29 cellular contexts compared by ENCODE assay signal in the genomic region with DNA sequence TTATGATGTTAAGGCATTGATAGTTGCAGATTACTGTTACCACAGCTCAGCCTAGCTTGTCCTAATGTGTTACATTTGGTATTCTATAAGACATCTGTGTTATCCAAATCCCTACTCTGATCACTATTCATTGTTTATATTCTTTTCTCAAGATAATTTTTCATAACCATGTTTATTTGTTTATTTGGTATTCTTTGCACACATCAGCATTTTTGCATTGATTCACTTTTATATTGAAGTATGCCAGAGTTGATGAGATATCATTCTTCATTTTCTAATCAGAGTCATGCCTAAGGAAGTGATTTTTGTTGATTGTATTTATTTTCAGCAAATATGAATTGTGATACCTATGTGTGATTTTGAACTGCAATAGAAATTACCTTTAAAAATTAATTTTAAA.
"Had no signal": no experiment of that assay in that cellular context is flagged by ENCODE, and none has a peak within 500 bp of the region (broad histone marks: within the 10 kb centered on the region; RNA-seq: fewer than 3 reads in every experiment).

No MANE protein-coding gene starts in this region.

- DNase-seq: activated B cell treated with CpG ODN at 0.5 μM for 24 hours; activated CD4-positive, alpha-beta memory T cell treated with anti-CD3 and anti-CD28 coated beads for 36 hours; activated CD4-positive, alpha-beta T cell treated with anti-CD3 and anti-CD28 coated beads for 4 hours; activated CD4-positive, alpha-beta T cell treated with anti-CD3 and anti-CD28 coated beads, Interleukin-2, amount 10 ng/mL, durations not matched to agents 24 days and 14 days; activated CD4-positive, alpha-beta T cell treated with anti-CD3 and anti-CD28 coated beads, Interleukin-2, amount 50 U/mL, for 1 hour; activated CD4-positive, alpha-beta T cell treated with anti-CD3 and anti-CD28 coated beads, Interleukin-2, amount 50 U/mL, for 4 hours; activated CD4-positive, CD25-positive, alpha-beta regulatory T cell treated with anti-CD3 and anti-CD28 coated beads, Interleukin-2, amount 50 U/mL, for 72 hours; activated CD8-positive, alpha-beta memory T cell treated with anti-CD3 and anti-CD28 coated beads, Interleukin-2, amount 50 U/mL, for 4 hours; activated CD8-positive, alpha-beta T cell treated with anti-CD3 and anti-CD28 coated beads for 36 hours; activated effector memory CD4-positive, alpha-beta T cell treated with Interleukin-2 at 50 U/mL for 16 hours; activated gamma-delta T cell; activated naive CD4-positive, alpha-beta T cell treated with anti-CD3 and anti-CD28 coated beads, Interleukin-2, amount 10 ng/mL, durations not matched to agents 7 days and 5 days; activated naive CD4-positive, alpha-beta T cell treated with Interleukin-2 at 50 U/mL for 16 hours; activated naive CD8-positive, alpha-beta T cell treated with anti-CD3 and anti-CD28 coated beads, Interleukin-2, amount 10 ng/mL, durations not matched to agents 7 days and 5 days; activated naive CD8-positive, alpha-beta T cell treated with anti-CD3 and anti-CD28 coated beads, Interleukin-2, amount 50 U/mL, for 24 hours; activated T-cell treated with anti-CD3 and anti-CD28 coated beads for 4 hours; activated T-cell treated with anti-CD3 and anti-CD28 coated beads, Interleukin-2, amount 50 U/mL, for 1 hour; activated T-cell treated with anti-CD3 and anti-CD28 coated beads, Interleukin-2, amount 50 U/mL, for 48 hours; amygdala; anterior cingulate cortex; caudate nucleus; cerebellar nuclear complex; T-helper 2 cell; T-helper 9 cell had no signal

- FAIRE-seq: bronchial epithelial cell, TTC549 had no signal

- H3K27me3 ChIP-seq: ascending aorta, cardiac muscle cell had no signal

- ATAC-seq: activated CD8-positive, alpha-beta T cell treated with anti-CD3 and anti-CD28 coated beads for 36 hours; activated naive CD8-positive, alpha-beta T cell treated with anti-CD3 and anti-CD28 coated beads, Interleukin-2, amount 50 U/mL, for 24 hours had no signal

- H3K4me1 ChIP-seq: ascending aorta had no signal

- H3K36me3 ChIP-seq: ascending aorta, cardiac muscle cell had no signal

- H3K4me3 ChIP-seq: ascending aorta, cardiac muscle cell had no signal

- H3K27ac ChIP-seq: ascending aorta, cardiac muscle cell, VCaP had no signal

- H3K9me3 ChIP-seq: ascending aorta had no signal
